ENCODE assay signal across 1 cellular context in the genomic region with DNA sequence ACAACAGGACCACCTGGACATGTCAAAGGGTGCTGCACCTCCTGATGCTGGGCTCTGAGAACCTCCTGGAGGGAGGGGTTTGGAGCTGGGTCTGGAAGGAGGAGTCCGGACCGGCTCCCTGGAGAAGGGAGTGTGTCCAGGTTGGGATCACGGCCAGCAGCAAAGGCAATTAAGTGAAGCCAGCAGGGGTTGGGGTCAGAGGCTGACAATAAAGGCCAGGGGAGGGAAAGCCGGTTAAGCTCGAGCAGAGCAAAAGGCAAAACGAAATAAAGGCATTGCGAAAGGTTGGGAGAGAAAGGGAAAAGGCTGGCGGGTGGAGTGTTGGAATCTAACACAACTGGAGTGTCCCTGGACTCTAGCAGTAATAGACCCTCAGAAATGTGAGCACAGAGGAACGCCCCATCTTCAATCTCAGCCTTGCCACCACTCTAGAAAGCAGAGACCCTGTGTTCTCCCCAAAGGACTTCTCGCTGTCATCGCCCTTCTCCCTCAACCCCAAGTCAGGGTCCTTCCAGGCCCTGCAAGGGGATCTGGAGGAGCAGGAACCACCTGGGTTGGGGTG.
A peak's percentile ranks its signal among the peaks of the same experiment; 100 is the strongest.
TF ChIP-seq lines count a peak whose summit lies in the region.

No MANE protein-coding gene starts in this region.

TF ChIP-seq in HepG2, 621 proteins besides CTCF, POLR2A, EP300 and RAD21 (continued from another document):
- TF ChIP-seq CBX2 (IDR thresholded peaks at IDR 0.05; ENCODE audit: low read depth, low read length): peak; percentile 73; the same call in 1 of the 2 replicates
- TF ChIP-seq CBX2 (CRISPR knock-in tag; IDR thresholded peaks at IDR 0.05; ENCODE audit: low read depth): no peak; the same call in 1 of the 2 replicates
- 0 out of 2 replicates have a peak, but pooled peaks have one; percentile 46 for TF ChIP-seq RNF2 (conservative IDR thresholded peaks at IDR 0.05; ENCODE audit: low read depth)
